In genomic region chr2:195602687-195603086, GRCh38 we compare ENCODE assay signal across 1 cellular context.
A peak's percentile ranks its signal among the peaks of the same experiment; 100 is the strongest.
TF ChIP-seq lines count a peak whose summit lies in the region.

No MANE protein-coding gene starts in this region.

TF ChIP-seq in K562, 482 proteins besides CTCF, POLR2A, EP300 and RAD21 (continued from another document):
- TF ChIP-seq ZNF592 (IDR thresholded peaks at IDR 0.05) (peak; percentile 20; the same call in 1 of the 2 replicates), SMARCE1 (IDR thresholded peaks at IDR 0.05) (peak; percentile 70; the same call in 1 of the 2 replicates), HES1 (IDR thresholded peaks at IDR 0.05; ENCODE audit: low read depth) (peak; percentile 74; the same call in 1 of the 2 replicates), KLF16 (IDR thresholded peaks at IDR 0.05) (peak; percentile 63), CREM (IDR thresholded peaks at IDR 0.05; ENCODE audit: low read depth) (peak; percentile 47; the same call in 1 of the 2 replicates), JUND (IDR thresholded peaks at IDR 0.05; ENCODE audit: borderline replicate concordance, low read depth, low read length) (no peak; the same call in 1 of the 2 replicates), JUND (tag; IDR thresholded peaks at IDR 0.05; ENCODE audit: borderline replicate concordance, low read depth, low read length) (peak; percentile 27; the same call in 1 of the 3 replicates), NCOR1 (IDR thresholded peaks at IDR 0.05) (0 out of 2 replicates have a peak, but pooled peaks have one; percentile 25), ETV6 (IDR thresholded peaks at IDR 0.05; ENCODE audit: borderline replicate concordance in 1 of 2, low read depth in 2 of 2, low read length in 1 of 2) (0 out of 4 replicates have a peak, but pooled peaks of 1 of the 2 experiments have one; percentile 39), ETV6 (CRISPR knock-in tag; IDR thresholded peaks at IDR 0.05; ENCODE audit: borderline replicate concordance) (no peak), ARID1B (IDR thresholded peaks at IDR 0.05) (peak; percentile 73), NFE2 (IDR thresholded peaks at IDR 0.05; ENCODE audit: low read depth) (0 out of 2 replicates have a peak, but pooled peaks have one; percentile 7), SMARCA4 (IDR thresholded peaks at IDR 0.05) (peak; percentile 66; the same call in 1 of the 2 replicates), TEAD4 (IDR thresholded peaks at IDR 0.05; ENCODE audit: low read length) (peak; percentile 78), TEAD4 (CRISPR knock-in tag; IDR thresholded peaks at IDR 0.05; ENCODE audit: borderline replicate concordance) (no peak), CCNT2 (IDR thresholded peaks at IDR 0.05; ENCODE audit: borderline replicate concordance, extremely low read depth, insufficient read length, low read depth, low read length) (peak; percentile 55), RNF2 (IDR thresholded peaks at IDR 0.05) (peak; percentile 27; the same call in 1 of the 2 replicates), U2AF1 (optimal IDR thresholded peaks at IDR 0.05; ENCODE audit: low read depth, low read length) (no peak), SOX6 (IDR thresholded peaks at IDR 0.05) (peak; percentile 67), BRF1 (IDR thresholded peaks at IDR 0.05; ENCODE audit: borderline replicate concordance, extremely low read depth, insufficient read length) (no peak), MTA1 (IDR thresholded peaks at IDR 0.05; ENCODE audit: borderline replicate concordance) (0 out of 2 replicates have a peak, but pooled peaks have one; percentile 20), STAT5A (IDR thresholded peaks at IDR 0.05; ENCODE audit: borderline replicate concordance, low read length) (0 out of 2 replicates have a peak, but pooled peaks have one; percentile 13), HMBOX1 (IDR thresholded peaks at IDR 0.05) (0 out of 2 replicates have a peak, but pooled peaks have one; percentile 25), KLF10 (CRISPR knock-in tag; IDR thresholded peaks at IDR 0.05) (no peak), SIRT6 (IDR thresholded peaks at IDR 0.05; ENCODE audit: low read depth, low read length) (no peak), FIP1L1 (IDR thresholded peaks at IDR 0.05; ENCODE audit: low read depth, low read length, poor library complexity, severe bottlenecking) (no peak), NCOA1 (IDR thresholded peaks at IDR 0.05; ENCODE audit: low read depth) (0 out of 2 replicates have a peak, but pooled peaks have one; percentile 21), CTBP1 (IDR thresholded peaks at IDR 0.05; ENCODE audit: borderline replicate concordance) (peak; percentile 38; the same call in 1 of the 2 replicates), ZFPM2 (CRISPR knock-in tag; IDR thresholded peaks at IDR 0.05) (no peak), UBTF (IDR thresholded peaks at IDR 0.05; ENCODE audit: borderline replicate concordance in 1 of 2, low read depth in 2 of 2, low read length in 2 of 2) (no peak), NR2C1 (IDR thresholded peaks at IDR 0.05) (no peak), NR2C1 (tag; IDR thresholded peaks at IDR 0.05) (peak; percentile 24; the same call in 1 of the 2 replicates), GTF2E2 (tag; IDR thresholded peaks at IDR 0.05) (no peak), ILF3 (IDR thresholded peaks at IDR 0.05; ENCODE audit: borderline replicate concordance) (no peak), CBFA2T2 (conservative IDR thresholded peaks at IDR 0.05) (peak; percentile 43), TBL1XR1 (IDR thresholded peaks at IDR 0.05; ENCODE audit: low read length in 2 of 2) (peak in 1 of 2 experiments; percentile 58; a peak in 1 of 4 replicates), TAL1 (IDR thresholded peaks at IDR 0.05) (peak; percentile 36; the same call in 1 of the 2 replicates), TCF3 (CRISPR knock-in tag; IDR thresholded peaks at IDR 0.05) (peak; percentile 56), XRCC4 (IDR thresholded peaks at IDR 0.05; ENCODE audit: extremely low read depth, insufficient read depth, insufficient read length) (no peak), CXXC5 (CRISPR knock-in tag; IDR thresholded peaks at IDR 0.05) (peak; percentile 30; the same call in 1 of the 2 replicates), MCM3 (IDR thresholded peaks at IDR 0.05) (no peak), DPF2 (IDR thresholded peaks at IDR 0.05) (peak; percentile 67), FOSL1 (tag; conservative IDR thresholded peaks at IDR 0.05) (0 out of 2 replicates have a peak, but pooled peaks have one; percentile 12)
TF ChIP-seq in K562: peak in this region for 31.
